In the genomic region with DNA sequence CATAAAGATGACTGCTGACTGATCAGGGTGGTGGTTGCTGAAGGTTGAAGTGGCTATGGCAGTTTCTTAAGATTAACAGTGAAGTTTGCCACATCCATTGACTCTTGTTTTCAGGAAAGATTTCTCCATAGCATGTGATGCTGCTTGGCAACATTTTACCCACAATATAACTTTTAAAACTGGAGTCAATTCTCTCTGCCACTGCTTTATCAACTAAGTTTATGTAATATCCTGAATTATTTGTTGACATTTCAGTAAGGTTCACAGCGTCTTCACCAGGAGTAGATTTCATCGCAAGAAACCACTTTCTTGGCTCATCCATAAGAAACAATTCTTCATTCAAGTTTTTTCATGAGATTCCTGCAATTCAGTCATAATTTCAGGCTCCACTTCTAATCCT, we compare ENCODE assay signal across 24 cellular contexts.
"Had no signal": no experiment of that assay in that cellular context is flagged by ENCODE, and none has a peak within 500 bp of the region (broad histone marks: within the 10 kb centered on the region; RNA-seq: fewer than 3 reads in every experiment).

No MANE protein-coding gene starts in this region.

- H3K27me3 ChIP-seq: SJSA1 had no signal

- H3K4me3 ChIP-seq: SJSA1, SK-N-MC had no signal

- FAIRE-seq: HTR-8/SVneo, RCC 7860 had no signal

- H3K27ac ChIP-seq: HL-60, SJSA1, SK-N-MC had no signal

- DNase-seq: KBM-7, MV-4-11, NCI-H1048, NCI-H1105, NCI-H1417, NCI-H1436 treated with DMSO at 0.1 percent for 48 hours, NCI-H1694 treated with DMSO at 0.1 percent for 48 hours, NCI-H2029, NCI-H2081 treated with DMSO at 0.1 percent for 48 hours, NCI-H2171, NCI-H226, NCI-H446, NCI-H510A, NCI-H524 treated with DMSO at 0.1 percent for 48 hours, NCI-H69, NCI-H774, Right ventricle myocardium superior, RPMI8226, SIG-M5 had no signal

- H3K9me3 ChIP-seq: SJSA1 had no signal

- H3K36me3 ChIP-seq: SJSA1 had no signal
